30 cellular contexts compared by ENCODE assay signal in the genomic region with DNA sequence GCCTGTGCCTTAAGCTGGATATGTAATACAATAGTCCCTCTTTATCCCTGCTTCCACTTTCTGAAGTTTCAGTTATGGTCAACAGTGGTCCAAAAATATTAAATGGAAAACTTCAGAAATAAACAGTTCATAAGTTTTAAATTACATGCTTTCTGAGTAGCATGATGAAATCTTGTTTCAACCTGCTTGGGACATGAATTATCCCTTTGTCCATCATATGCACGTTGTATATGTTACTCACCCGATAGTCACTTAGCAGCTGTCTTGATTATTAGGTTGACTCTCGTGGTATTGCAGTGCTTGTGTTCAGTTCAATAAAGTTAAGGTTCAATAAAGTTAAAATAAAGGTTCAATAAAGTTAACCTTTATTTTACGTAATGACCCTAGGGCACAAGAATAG. TPM values are rescaled to one million over a fixed set of nuclear protein-coding genes. Genes with fewer than 3 reads are reported as not detected.
DNase-seq lines count a peak whose midpoint lies in the region; ATAC-seq and TF ChIP-seq lines count a peak whose summit lies in the region.
"Had no signal": no experiment of that assay in that cellular context is flagged by ENCODE, and none has a peak within 500 bp of the region (broad histone marks: within the 10 kb centered on the region; RNA-seq: fewer than 3 reads in every experiment).

No MANE protein-coding gene starts in this region.

- H3K27me3 Mint-ChIP-seq in T-helper 17 cell (no peaks in the 10 kb centered on the region), immature natural killer cell (ENCODE audit: low read depth in 3 of 3) (peaks cover 0 to 2% (median 0%) of the 10 kb centered on the region in 3 donors)
- H3K27me3 Mint-ChIP-seq: activated CD4-positive, alpha-beta T cell treated with anti-CD3 and anti-CD28 coated beads for 36 hours; activated T-cell treated with anti-CD3 and anti-CD28 coated beads, Interleukin-2, amount 50 U/mL, for 24 hours; CD4-positive, alpha-beta T cell; IgD-negative memory B cell; naive B cell; stimulated activated naive CD8-positive, alpha-beta T cell treated with anti-CD3 and anti-CD28 coated beads, Interleukin-15, amount 100 ng/mL, for 72 hours had no signal

- H3K27me3 ChIP-seq in HUES48 (ENCODE audit: control insufficient read depth, insufficient read depth, low read length) (no peaks in the 10 kb centered on the region), osteoblast (ENCODE audit: insufficient read depth, low read length) (no peaks in the 10 kb centered on the region)
- H3K27me3 ChIP-seq: dorsolateral prefrontal cortex, right atrium auricular region, tibial nerve had no signal

- H3K36me3 Mint-ChIP-seq in T-helper 17 cell (ENCODE audit: low read depth) (peaks cover 2% of the 10 kb centered on the region), immature natural killer cell (peaks cover 6 to 18% (median 10%) of the 10 kb centered on the region in 3 donors)

- H3K4me3 Mint-ChIP-seq in T-helper 17 cell (no peak overlapping the region), immature natural killer cell (no peak overlapping the region)
- H3K4me3 Mint-ChIP-seq: activated CD4-positive, alpha-beta T cell treated with anti-CD3 and anti-CD28 coated beads for 36 hours; activated naive CD4-positive, alpha-beta T cell treated with anti-CD3 and anti-CD28 coated beads for 36 hours; activated T-cell treated with anti-CD3 and anti-CD28 coated beads, Interleukin-2, amount 50 U/mL, for 24 hours; CD4-positive, alpha-beta T cell; HFFc6; naive B cell; stimulated activated naive CD8-positive, alpha-beta T cell treated with anti-CD3 and anti-CD28 coated beads, Interleukin-15, amount 100 ng/mL, for 72 hours had no signal

- DNase-seq in T-helper 17 cell: no peak
- peak; percentile 9 for DNase-seq in osteoblast (ENCODE audit: insufficient read length, low spot score, missing footprints)
- DNase-seq in immature natural killer cell: no peak
- no peak for DNase-seq in posterior cingulate gyrus
- no peak for DNase-seq in stimulated activated CD4-positive, alpha-beta T cell treated with anti-CD3 and anti-CD28 coated beads, Interleukin-15, amount 100 ng/mL, for 24 hours
- DNase-seq: activated CD4-positive, alpha-beta T cell treated with anti-CD3 and anti-CD28 coated beads for 36 hours; activated CD8-positive, alpha-beta memory T cell treated with anti-CD3 and anti-CD28 coated beads for 24 hours; activated naive CD4-positive, alpha-beta T cell treated with anti-CD3 and anti-CD28 coated beads for 36 hours; activated T-cell treated with anti-CD3 and anti-CD28 coated beads, Interleukin-2, amount 50 U/mL, for 24 hours; aorta; CD4-positive, alpha-beta T cell; central memory CD4-positive, alpha-beta T cell; DMS153; dorsolateral prefrontal cortex; GF-D8; HFFc6; left colon; mesenchymal stem cell; naive B cell; NCI-H187 treated with DMSO at 0.1 percent for 48 hours; NCI-H82; Right ventricle myocardium superior; stimulated activated CD4-positive, alpha-beta T cell treated with anti-CD3 and anti-CD28 coated beads, Interleukin-12 subunit alpha, Interleukin-12 subunit beta, amount 100 ng/mL, for 4 hours; stimulated activated naive CD8-positive, alpha-beta T cell treated with anti-CD3 and anti-CD28 coated beads, Interleukin-15, amount 100 ng/mL, for 72 hours had no signal

- H3K4me3 ChIP-seq in HUES48 (ENCODE audit: low read depth, low read length) (peak overlapping the region; percentile 15; the same call in 1 of the 2 replicates), osteoblast (ENCODE audit: insufficient read depth, low read length) (no peak overlapping the region)
- H3K4me3 ChIP-seq: dorsolateral prefrontal cortex, right atrium auricular region, tibial nerve had no signal

- peaks cover 80% of the 10 kb centered on the region for H3K4me1 ChIP-seq in HUES48 (ENCODE audit: control insufficient read depth, insufficient read depth, low read length)
- peaks cover 6% of the 10 kb centered on the region for H3K4me1 ChIP-seq in osteoblast (ENCODE audit: insufficient read depth, low read length)
- H3K4me1 ChIP-seq: right atrium auricular region, tibial nerve had no signal

- H3K36me3 ChIP-seq in HUES48 (ENCODE audit: control insufficient read depth, insufficient read depth, low read length): no peaks in the 10 kb centered on the region
- H3K36me3 ChIP-seq in osteoblast (ENCODE audit: insufficient read depth, low read length): peaks cover 6% of the 10 kb centered on the region
- H3K36me3 ChIP-seq: right atrium auricular region had no signal

- no peak overlapping the region for H3K4me2 ChIP-seq in osteoblast (ENCODE audit: insufficient read depth, low read length)

- intact Hi-C loops in posterior cingulate gyrus (cut with DNase I): no loop called here

- H2AFZ ChIP-seq in osteoblast (ENCODE audit: low read length): no peak overlapping the region

- H3K9me3 Mint-ChIP-seq in immature natural killer cell: peaks cover 0 to 6% (median 0%) of the 10 kb centered on the region in 6 donors
- H3K9me3 Mint-ChIP-seq: HFFc6; stimulated activated naive CD8-positive, alpha-beta T cell treated with anti-CD3 and anti-CD28 coated beads, Interleukin-15, amount 100 ng/mL, for 72 hours had no signal

- no peak for ATAC-seq in T-helper 17 cell
- ATAC-seq in esophagus mucosa: peak; percentile 82
- no peak for ATAC-seq in GM18498 (IDR thresholded peaks at IDR 0.05; ENCODE audit: unreplicated experiment)
- ATAC-seq: activated CD4-positive, alpha-beta T cell treated with anti-CD3 and anti-CD28 coated beads for 36 hours; left colon; stimulated activated naive CD8-positive, alpha-beta T cell treated with anti-CD3 and anti-CD28 coated beads, Interleukin-15, amount 100 ng/mL, for 72 hours had no signal

- peaks cover 52% of the 10 kb centered on the region for H3K4me1 Mint-ChIP-seq in T-helper 17 cell
- peaks cover 55 to 87% of the 10 kb centered on the region in 2 donors for H3K4me1 Mint-ChIP-seq in immature natural killer cell

- peaks cover 100% of the 10 kb centered on the region for H3K79me2 ChIP-seq in osteoblast (ENCODE audit: insufficient read depth, low read length)

- TF ChIP-seq CTCF in osteoblast (IDR thresholded peaks at IDR 0.05; ENCODE audit: extremely low read depth, low read depth, low read length): no peak

- peaks cover 61% of the 10 kb centered on the region for H4K20me1 ChIP-seq in osteoblast (ENCODE audit: insufficient read depth, low read length)

- H3K9me3 ChIP-seq in HUES48 (ENCODE audit: control insufficient read depth, insufficient read depth, low read length): no peaks in the 10 kb centered on the region
- H3K9me3 ChIP-seq in T-helper 17 cell (ENCODE audit: control insufficient read depth, low read length, poor library complexity, severe bottlenecking): no peaks in the 10 kb centered on the region
- no peaks in the 10 kb centered on the region for H3K9me3 ChIP-seq in osteoblast (ENCODE audit: low read depth, low read length)
- H3K9me3 ChIP-seq: right atrium auricular region had no signal

- no peak overlapping the region for H3K9ac ChIP-seq in HUES48 (ENCODE audit: low read depth, low read length)

- H3K27ac ChIP-seq in HUES48 (ENCODE audit: low read depth, low read length) (peak overlapping the region; percentile 99), osteoblast (ENCODE audit: low read depth, low read length) (no peak overlapping the region)
- H3K27ac ChIP-seq: dorsolateral prefrontal cortex, right atrium auricular region, tibial nerve had no signal

- peak overlapping the region; percentile 2 for H3K27ac Mint-ChIP-seq in T-helper 17 cell
- no peak overlapping the region for H3K27ac Mint-ChIP-seq in immature natural killer cell
- H3K27ac Mint-ChIP-seq: activated CD4-positive, alpha-beta T cell treated with anti-CD3 and anti-CD28 coated beads for 36 hours; activated naive CD4-positive, alpha-beta T cell treated with anti-CD3 and anti-CD28 coated beads for 36 hours; activated T-cell treated with anti-CD3 and anti-CD28 coated beads, Interleukin-2, amount 50 U/mL, for 24 hours; CD4-positive, alpha-beta T cell; HFFc6 had no signal

RNA-seq across cellular contexts. Expression of gene C1GALT1, which starts 25.5 kb away (rescaled TPM):
- total RNA-seq in T-helper 17 cell (10 to 100 TPM; 51.4 to 54.2 TPM), esophagus mucosa (33.7 TPM), osteoblast (108 and 137 TPM in 2 replicates)
- polyA plus RNA-seq in immature natural killer cell: 10 to 100 TPM; 56.8 to 83.9 (median 59.4) TPM
